14 cellular contexts compared by ENCODE assay signal in genomic region chr4:55378617-55379467, GRCh38. TPM values are rescaled to one million over a fixed set of nuclear protein-coding genes. Genes with fewer than 3 reads are reported as not detected.
DNase-seq lines count a peak whose midpoint lies in the region; ATAC-seq and TF ChIP-seq lines count a peak whose summit lies in the region.
"Had no signal": no experiment of that assay in that cellular context is flagged by ENCODE, and none has a peak within 500 bp of the region (broad histone marks: within the 10 kb centered on the region; RNA-seq: fewer than 3 reads in every experiment).

No MANE protein-coding gene starts in this region.

- no peak overlapping the region for H4K8ac ChIP-seq in trophoblast cell (ENCODE audit: low read depth, low read length)

- no peak overlapping the region for H2AFZ ChIP-seq in trophoblast cell (ENCODE audit: insufficient read depth, low read length, poor library complexity)

- H3K4me2 ChIP-seq in trophoblast cell (ENCODE audit: low read length): no peak overlapping the region

- peak; percentile 71 for DNase-seq in H4 (ENCODE audit: low spot score)
- DNase-seq in SJCRH30: peak; percentile 20 to 29
- DNase-seq in epithelial cell of esophagus (ENCODE audit: low read depth): peak; percentile 91
- DNase-seq in trophoblast cell: peak; percentile 62 to 66
- no peak for DNase-seq in hippocampal formation (lab: John Stamatoyannopoulos, UW)
- no peak for DNase-seq in MV-4-11 (lab: John Stamatoyannopoulos, UW)
- DNase-seq: activated T-cell treated with anti-CD3 and anti-CD28 coated beads, Interleukin-2, amount 50 U/mL, for 72 hours; amniotic stem cell; NCI-H146; NCI-H510A; ovary; stimulated activated CD8-positive, alpha-beta memory T cell treated with anti-CD3 and anti-CD28 coated beads, Interleukin-4, amount 100 ng/mL, for 48 hours had no signal

- H3K4me1 ChIP-seq in SJCRH30 (no peaks in the 10 kb centered on the region), trophoblast cell (ENCODE audit: control insufficient read depth in 1 of 2, insufficient read depth in 2 of 2, low read length in 2 of 2) (no peaks in the 10 kb centered on the region)

- no peak overlapping the region for H3K27ac ChIP-seq in SJCRH30
- H3K27ac ChIP-seq in trophoblast cell (ENCODE audit: low read depth, low read length): no peak overlapping the region
- H3K27ac ChIP-seq: ovary had no signal

- H3K23ac ChIP-seq in trophoblast cell (ENCODE audit: low read length): no peak overlapping the region

- H2BK120ac ChIP-seq in trophoblast cell (ENCODE audit: insufficient read depth, low read length, poor library complexity): no peak overlapping the region

- H3K79me1 ChIP-seq in trophoblast cell (ENCODE audit: low read length): no peaks in the 10 kb centered on the region

- H3K18ac ChIP-seq in trophoblast cell (ENCODE audit: low read length): no peak overlapping the region

- H3K36me3 ChIP-seq in SJCRH30 (no peaks in the 10 kb centered on the region), trophoblast cell (ENCODE audit: control insufficient read depth in 1 of 2, insufficient read depth in 2 of 2, low read length in 2 of 2) (no peaks in the 10 kb centered on the region)
- H3K36me3 ChIP-seq: ovary had no signal

- H3K79me2 ChIP-seq in trophoblast cell (ENCODE audit: control insufficient read depth, insufficient read depth, low read length, poor library complexity): no peaks in the 10 kb centered on the region

- TF ChIP-seq CTCF in epithelial cell of esophagus (IDR thresholded peaks at IDR 0.05; ENCODE audit: insufficient read depth, low read depth, low read length, missing control alignments): no peak

- H3K4ac ChIP-seq in trophoblast cell (ENCODE audit: low read depth, low read length): no peak overlapping the region

- H3K9ac ChIP-seq in trophoblast cell (ENCODE audit: low read length): no peak overlapping the region

- no peak overlapping the region for H2BK12ac ChIP-seq in trophoblast cell (ENCODE audit: low read length)

- WGBS in trophoblast cell (ENCODE audit: extremely low coverage, insufficient coverage, insufficient read length): 100% methylated on average over 1 of the region's 13 CpGs

- H3K14ac ChIP-seq in trophoblast cell (ENCODE audit: low read length): no peak overlapping the region

- H3K9me3 ChIP-seq in SJCRH30 (replicated peaks) (no peaks in the 10 kb centered on the region), trophoblast cell (ENCODE audit: insufficient read depth, low read depth, low read length) (no peaks in the 10 kb centered on the region)
- H3K9me3 ChIP-seq: ovary had no signal

- ATAC-seq in GM21390 (IDR thresholded peaks at IDR 0.05; ENCODE audit: unreplicated experiment) (no peak), GM18520 (IDR thresholded peaks at IDR 0.05; ENCODE audit: unreplicated experiment) (no peak)
- ATAC-seq: activated T-cell treated with anti-CD3 and anti-CD28 coated beads, Interleukin-2, amount 50 U/mL, for 72 hours had no signal

- no peak overlapping the region for H2AK5ac ChIP-seq in trophoblast cell (ENCODE audit: low read length)

- H4K12ac ChIP-seq in trophoblast cell (ENCODE audit: low read depth, low read length): no peak overlapping the region

- H2BK5ac ChIP-seq in trophoblast cell (ENCODE audit: low read depth, low read length, poor library complexity): no peak overlapping the region

- no peak overlapping the region for H3K4me3 ChIP-seq in SJCRH30
- no peak overlapping the region for H3K4me3 ChIP-seq in epithelial cell of esophagus (ENCODE audit: low read length)
- no peak overlapping the region for H3K4me3 ChIP-seq in trophoblast cell (ENCODE audit: low read depth, low read length)
- H3K4me3 ChIP-seq: ovary had no signal

- no peaks in the 10 kb centered on the region for H3K27me3 ChIP-seq in SJCRH30
- H3K27me3 ChIP-seq in trophoblast cell (ENCODE audit: insufficient read depth, low read length): no peaks in the 10 kb centered on the region
- H3K27me3 ChIP-seq: ovary had no signal

- no peak overlapping the region for H4K91ac ChIP-seq in trophoblast cell (ENCODE audit: low read depth, low read length)

RNA-seq across cellular contexts. Expression of gene TMEM165, which starts 16.9 kb away (rescaled TPM):
- 104 and 124 TPM in 2 replicates for total RNA-seq in H4 (2014; rRNA removed; shearing (Covaris generic))
- 151 and 163 TPM in 2 replicates for total RNA-seq in SJCRH30 (2014; rRNA removed; shearing (Covaris generic))
- polyA plus RNA-seq in trophoblast cell (2013): 51.4 and 53.4 TPM in 2 replicates

RNA-seq across cellular contexts. Expression of gene SRD5A3, which starts 32.8 kb away (rescaled TPM):
- total RNA-seq in H4 (2014; rRNA removed; shearing (Covaris generic)): 9.1 and 22.8 TPM in 2 replicates
- total RNA-seq in SJCRH30 (2014; rRNA removed; shearing (Covaris generic)): 5.8 and 7.5 TPM in 2 replicates
- 11.9 and 12.1 TPM in 2 replicates for polyA plus RNA-seq in trophoblast cell (2013)

Comparison
In these comparisons a context has a peak if more than half of its experiments do, and no peak if none do; other contexts are left out.
1. DNase-seq: peak in H4 (single experiment), SJCRH30 (2 of 2), epithelial cell of esophagus (single experiment) and trophoblast cell (2 of 2); none in hippocampal formation (0 of 2) and MV-4-11 (single experiment).